1 cellular context compared by ENCODE assay signal in the genomic region with DNA sequence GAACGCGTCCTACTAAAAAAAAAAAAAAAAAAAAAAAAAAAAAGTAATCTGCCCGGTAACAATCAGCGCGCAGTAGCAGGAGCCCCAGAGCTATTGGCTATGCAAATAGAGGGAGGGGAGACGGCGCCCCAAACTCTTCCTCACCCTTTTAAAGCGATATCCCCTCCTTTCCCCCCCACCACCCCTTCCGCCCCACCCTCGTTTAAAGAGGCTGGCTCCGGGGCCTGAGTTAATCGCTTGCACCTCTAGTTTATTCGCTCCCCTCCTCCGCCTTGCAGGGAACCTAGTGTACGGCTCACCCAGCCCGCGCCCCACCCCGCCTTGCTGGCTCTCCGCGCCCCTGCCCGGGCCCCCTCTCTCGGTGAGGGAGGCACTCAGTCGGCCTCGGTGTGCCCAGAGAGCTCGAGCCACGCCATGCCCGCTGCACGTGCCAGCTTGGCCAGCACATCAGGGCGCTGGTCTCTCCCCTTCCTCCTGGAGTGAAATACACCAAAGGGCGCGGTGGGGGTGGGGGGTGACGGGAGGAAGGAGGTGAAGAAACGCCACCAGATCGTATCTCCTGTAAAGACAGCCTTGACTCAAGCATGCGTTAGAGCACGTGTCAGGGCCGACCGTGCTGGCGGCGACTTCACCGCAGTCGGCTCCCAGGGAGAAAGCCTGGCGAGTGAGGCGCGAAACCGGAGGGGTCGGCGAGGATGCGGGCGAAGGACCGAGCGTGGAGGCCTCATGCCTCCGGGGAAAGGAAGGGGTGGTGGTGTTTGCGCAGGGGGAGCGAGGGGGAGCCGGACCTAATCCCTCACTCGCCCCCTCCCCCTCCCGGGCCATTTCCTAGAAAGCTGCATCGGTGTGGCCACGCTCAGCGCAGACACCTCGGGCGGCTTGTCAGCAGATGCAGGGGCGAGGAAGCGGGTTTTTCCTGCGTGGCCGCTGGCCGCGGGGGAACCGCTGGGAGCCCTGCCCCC.
A peak's percentile ranks its signal among the peaks of the same experiment; 100 is the strongest.
TF ChIP-seq lines count a peak whose summit lies in the region.

No MANE protein-coding gene starts in this region.

TF ChIP-seq in K562, 482 proteins besides CTCF, POLR2A, EP300 and RAD21 (continued from another document and continues in another):
- TF ChIP-seq, protein P1, sequence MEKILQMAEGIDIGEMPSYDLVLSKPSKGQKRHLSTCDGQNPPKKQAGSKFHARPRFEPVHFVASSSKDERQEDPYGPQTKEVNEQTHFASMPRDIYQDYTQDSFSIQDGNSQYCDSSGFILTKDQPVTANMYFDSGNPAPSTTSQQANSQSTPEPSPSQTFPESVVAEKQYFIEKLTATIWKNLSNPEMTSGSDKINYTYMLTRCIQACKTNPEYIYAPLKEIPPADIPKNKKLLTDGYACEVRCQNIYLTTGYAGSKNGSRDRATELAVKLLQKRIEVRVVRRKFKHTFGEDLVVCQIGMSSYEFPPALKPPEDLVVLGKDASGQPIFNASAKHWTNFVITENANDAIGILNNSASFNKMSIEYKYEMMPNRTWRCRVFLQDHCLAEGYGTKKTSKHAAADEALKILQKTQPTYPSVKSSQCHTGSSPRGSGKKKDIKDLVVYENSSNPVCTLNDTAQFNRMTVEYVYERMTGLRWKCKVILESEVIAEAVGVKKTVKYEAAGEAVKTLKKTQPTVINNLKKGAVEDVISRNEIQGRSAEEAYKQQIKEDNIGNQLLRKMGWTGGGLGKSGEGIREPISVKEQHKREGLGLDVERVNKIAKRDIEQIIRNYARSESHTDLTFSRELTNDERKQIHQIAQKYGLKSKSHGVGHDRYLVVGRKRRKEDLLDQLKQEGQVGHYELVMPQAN (IDR thresholded peaks at IDR 0.05; ENCODE audit: borderline replicate concordance): peak; percentile 54; the same call in 1 of the 2 replicates
- no peak for TF ChIP-seq ATF1 (CRISPR knock-in tag; IDR thresholded peaks at IDR 0.05)
- peak; percentile 40 for TF ChIP-seq ATF1 (tag; IDR thresholded peaks at IDR 0.05)
- TF ChIP-seq ZNF696 (CRISPR knock-in tag; conservative IDR thresholded peaks at IDR 0.05): no peak
- TF ChIP-seq ATF7 (IDR thresholded peaks at IDR 0.05): peak; percentile 35; the same call in 1 of the 2 replicates
- TF ChIP-seq ZNF436 (CRISPR knock-in tag; IDR thresholded peaks at IDR 0.05): no peak
- TF ChIP-seq, protein P2, sequence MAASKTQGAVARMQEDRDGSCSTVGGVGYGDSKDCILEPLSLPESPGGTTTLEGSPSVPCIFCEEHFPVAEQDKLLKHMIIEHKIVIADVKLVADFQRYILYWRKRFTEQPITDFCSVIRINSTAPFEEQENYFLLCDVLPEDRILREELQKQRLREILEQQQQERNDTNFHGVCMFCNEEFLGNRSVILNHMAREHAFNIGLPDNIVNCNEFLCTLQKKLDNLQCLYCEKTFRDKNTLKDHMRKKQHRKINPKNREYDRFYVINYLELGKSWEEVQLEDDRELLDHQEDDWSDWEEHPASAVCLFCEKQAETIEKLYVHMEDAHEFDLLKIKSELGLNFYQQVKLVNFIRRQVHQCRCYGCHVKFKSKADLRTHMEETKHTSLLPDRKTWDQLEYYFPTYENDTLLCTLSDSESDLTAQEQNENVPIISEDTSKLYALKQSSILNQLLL (CRISPR knock-in tag; IDR thresholded peaks at IDR 0.05; ENCODE audit: borderline replicate concordance): no peak
- TF ChIP-seq, protein P3, sequence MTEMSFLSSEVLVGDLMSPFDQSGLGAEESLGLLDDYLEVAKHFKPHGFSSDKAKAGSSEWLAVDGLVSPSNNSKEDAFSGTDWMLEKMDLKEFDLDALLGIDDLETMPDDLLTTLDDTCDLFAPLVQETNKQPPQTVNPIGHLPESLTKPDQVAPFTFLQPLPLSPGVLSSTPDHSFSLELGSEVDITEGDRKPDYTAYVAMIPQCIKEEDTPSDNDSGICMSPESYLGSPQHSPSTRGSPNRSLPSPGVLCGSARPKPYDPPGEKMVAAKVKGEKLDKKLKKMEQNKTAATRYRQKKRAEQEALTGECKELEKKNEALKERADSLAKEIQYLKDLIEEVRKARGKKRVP (CRISPR knock-in tag; IDR thresholded peaks at IDR 0.05): no peak
- TF ChIP-seq ZNF23 (CRISPR knock-in tag; IDR thresholded peaks at IDR 0.05): no peak
- TF ChIP-seq, protein P4, sequence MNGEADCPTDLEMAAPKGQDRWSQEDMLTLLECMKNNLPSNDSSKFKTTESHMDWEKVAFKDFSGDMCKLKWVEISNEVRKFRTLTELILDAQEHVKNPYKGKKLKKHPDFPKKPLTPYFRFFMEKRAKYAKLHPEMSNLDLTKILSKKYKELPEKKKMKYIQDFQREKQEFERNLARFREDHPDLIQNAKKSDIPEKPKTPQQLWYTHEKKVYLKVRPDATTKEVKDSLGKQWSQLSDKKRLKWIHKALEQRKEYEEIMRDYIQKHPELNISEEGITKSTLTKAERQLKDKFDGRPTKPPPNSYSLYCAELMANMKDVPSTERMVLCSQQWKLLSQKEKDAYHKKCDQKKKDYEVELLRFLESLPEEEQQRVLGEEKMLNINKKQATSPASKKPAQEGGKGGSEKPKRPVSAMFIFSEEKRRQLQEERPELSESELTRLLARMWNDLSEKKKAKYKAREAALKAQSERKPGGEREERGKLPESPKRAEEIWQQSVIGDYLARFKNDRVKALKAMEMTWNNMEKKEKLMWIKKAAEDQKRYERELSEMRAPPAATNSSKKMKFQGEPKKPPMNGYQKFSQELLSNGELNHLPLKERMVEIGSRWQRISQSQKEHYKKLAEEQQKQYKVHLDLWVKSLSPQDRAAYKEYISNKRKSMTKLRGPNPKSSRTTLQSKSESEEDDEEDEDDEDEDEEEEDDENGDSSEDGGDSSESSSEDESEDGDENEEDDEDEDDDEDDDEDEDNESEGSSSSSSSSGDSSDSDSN (IDR thresholded peaks at IDR 0.05; ENCODE audit: borderline replicate concordance in 1 of 2, low read depth in 2 of 2, low read length in 2 of 2): no peak; a peak in 1 of 4 replicates
- no peak for TF ChIP-seq IRF2 (CRISPR knock-in tag; IDR thresholded peaks at IDR 0.05)
- no peak for TF ChIP-seq TEAD4 (IDR thresholded peaks at IDR 0.05; ENCODE audit: low read length)
- TF ChIP-seq TEAD4 (CRISPR knock-in tag; IDR thresholded peaks at IDR 0.05; ENCODE audit: borderline replicate concordance): no peak
- TF ChIP-seq, protein P5, sequence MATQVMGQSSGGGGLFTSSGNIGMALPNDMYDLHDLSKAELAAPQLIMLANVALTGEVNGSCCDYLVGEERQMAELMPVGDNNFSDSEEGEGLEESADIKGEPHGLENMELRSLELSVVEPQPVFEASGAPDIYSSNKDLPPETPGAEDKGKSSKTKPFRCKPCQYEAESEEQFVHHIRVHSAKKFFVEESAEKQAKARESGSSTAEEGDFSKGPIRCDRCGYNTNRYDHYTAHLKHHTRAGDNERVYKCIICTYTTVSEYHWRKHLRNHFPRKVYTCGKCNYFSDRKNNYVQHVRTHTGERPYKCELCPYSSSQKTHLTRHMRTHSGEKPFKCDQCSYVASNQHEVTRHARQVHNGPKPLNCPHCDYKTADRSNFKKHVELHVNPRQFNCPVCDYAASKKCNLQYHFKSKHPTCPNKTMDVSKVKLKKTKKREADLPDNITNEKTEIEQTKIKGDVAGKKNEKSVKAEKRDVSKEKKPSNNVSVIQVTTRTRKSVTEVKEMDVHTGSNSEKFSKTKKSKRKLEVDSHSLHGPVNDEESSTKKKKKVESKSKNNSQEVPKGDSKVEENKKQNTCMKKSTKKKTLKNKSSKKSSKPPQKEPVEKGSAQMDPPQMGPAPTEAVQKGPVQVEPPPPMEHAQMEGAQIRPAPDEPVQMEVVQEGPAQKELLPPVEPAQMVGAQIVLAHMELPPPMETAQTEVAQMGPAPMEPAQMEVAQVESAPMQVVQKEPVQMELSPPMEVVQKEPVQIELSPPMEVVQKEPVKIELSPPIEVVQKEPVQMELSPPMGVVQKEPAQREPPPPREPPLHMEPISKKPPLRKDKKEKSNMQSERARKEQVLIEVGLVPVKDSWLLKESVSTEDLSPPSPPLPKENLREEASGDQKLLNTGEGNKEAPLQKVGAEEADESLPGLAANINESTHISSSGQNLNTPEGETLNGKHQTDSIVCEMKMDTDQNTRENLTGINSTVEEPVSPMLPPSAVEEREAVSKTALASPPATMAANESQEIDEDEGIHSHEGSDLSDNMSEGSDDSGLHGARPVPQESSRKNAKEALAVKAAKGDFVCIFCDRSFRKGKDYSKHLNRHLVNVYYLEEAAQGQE (CRISPR knock-in tag; IDR thresholded peaks at IDR 0.05; ENCODE audit: low read depth): no peak
- TF ChIP-seq, protein P6, sequence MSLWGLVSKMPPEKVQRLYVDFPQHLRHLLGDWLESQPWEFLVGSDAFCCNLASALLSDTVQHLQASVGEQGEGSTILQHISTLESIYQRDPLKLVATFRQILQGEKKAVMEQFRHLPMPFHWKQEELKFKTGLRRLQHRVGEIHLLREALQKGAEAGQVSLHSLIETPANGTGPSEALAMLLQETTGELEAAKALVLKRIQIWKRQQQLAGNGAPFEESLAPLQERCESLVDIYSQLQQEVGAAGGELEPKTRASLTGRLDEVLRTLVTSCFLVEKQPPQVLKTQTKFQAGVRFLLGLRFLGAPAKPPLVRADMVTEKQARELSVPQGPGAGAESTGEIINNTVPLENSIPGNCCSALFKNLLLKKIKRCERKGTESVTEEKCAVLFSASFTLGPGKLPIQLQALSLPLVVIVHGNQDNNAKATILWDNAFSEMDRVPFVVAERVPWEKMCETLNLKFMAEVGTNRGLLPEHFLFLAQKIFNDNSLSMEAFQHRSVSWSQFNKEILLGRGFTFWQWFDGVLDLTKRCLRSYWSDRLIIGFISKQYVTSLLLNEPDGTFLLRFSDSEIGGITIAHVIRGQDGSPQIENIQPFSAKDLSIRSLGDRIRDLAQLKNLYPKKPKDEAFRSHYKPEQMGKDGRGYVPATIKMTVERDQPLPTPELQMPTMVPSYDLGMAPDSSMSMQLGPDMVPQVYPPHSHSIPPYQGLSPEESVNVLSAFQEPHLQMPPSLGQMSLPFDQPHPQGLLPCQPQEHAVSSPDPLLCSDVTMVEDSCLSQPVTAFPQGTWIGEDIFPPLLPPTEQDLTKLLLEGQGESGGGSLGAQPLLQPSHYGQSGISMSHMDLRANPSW (CRISPR knock-in tag; IDR thresholded peaks at IDR 0.05): no peak
- TF ChIP-seq NEUROD1 (IDR thresholded peaks at IDR 0.05; ENCODE audit: borderline replicate concordance, low read depth, low read length, partially characterized antibody): no peak
- no peak for TF ChIP-seq RBM39 (optimal IDR thresholded peaks at IDR 0.05; ENCODE audit: low read depth, low read length)
- TF ChIP-seq ZNF24 (IDR thresholded peaks at IDR 0.05): no peak
- TF ChIP-seq ZSCAN32 (CRISPR knock-in tag; IDR thresholded peaks at IDR 0.05): no peak
- TF ChIP-seq, protein P7, sequence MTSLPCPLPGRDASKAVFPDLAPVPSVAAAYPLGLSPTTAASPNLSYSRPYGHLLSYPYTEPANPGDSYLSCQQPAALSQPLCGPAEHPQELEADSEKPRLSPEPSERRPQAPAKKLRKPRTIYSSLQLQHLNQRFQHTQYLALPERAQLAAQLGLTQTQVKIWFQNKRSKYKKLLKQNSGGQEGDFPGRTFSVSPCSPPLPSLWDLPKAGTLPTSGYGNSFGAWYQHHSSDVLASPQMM (CRISPR knock-in tag; IDR thresholded peaks at IDR 0.05): no peak
- TF ChIP-seq, protein P8, sequence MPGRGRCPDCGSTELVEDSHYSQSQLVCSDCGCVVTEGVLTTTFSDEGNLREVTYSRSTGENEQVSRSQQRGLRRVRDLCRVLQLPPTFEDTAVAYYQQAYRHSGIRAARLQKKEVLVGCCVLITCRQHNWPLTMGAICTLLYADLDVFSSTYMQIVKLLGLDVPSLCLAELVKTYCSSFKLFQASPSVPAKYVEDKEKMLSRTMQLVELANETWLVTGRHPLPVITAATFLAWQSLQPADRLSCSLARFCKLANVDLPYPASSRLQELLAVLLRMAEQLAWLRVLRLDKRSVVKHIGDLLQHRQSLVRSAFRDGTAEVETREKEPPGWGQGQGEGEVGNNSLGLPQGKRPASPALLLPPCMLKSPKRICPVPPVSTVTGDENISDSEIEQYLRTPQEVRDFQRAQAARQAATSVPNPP (IDR thresholded peaks at IDR 0.05; ENCODE audit: borderline replicate concordance, insufficient read depth, insufficient read length): no peak
- TF ChIP-seq, protein P9, sequence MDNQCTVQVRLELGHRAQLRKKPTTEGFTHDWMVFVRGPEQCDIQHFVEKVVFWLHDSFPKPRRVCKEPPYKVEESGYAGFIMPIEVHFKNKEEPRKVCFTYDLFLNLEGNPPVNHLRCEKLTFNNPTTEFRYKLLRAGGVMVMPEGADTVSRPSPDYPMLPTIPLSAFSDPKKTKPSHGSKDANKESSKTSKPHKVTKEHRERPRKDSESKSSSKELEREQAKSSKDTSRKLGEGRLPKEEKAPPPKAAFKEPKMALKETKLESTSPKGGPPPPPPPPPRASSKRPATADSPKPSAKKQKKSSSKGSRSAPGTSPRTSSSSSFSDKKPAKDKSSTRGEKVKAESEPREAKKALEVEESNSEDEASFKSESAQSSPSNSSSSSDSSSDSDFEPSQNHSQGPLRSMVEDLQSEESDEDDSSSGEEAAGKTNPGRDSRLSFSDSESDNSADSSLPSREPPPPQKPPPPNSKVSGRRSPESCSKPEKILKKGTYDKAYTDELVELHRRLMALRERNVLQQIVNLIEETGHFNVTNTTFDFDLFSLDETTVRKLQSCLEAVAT (IDR thresholded peaks at IDR 0.05): 0 out of 4 replicates have a peak, but pooled peaks of 1 of the 2 experiments have one; percentile 26
- TF ChIP-seq DPF2 (IDR thresholded peaks at IDR 0.05): peak; percentile 60
- no peak for TF ChIP-seq FUS (optimal IDR thresholded peaks at IDR 0.05; ENCODE audit: low read depth, low read length)
- no peak for TF ChIP-seq ZNF707 (CRISPR knock-in tag; conservative IDR thresholded peaks at IDR 0.05)
- TF ChIP-seq, protein P10, sequence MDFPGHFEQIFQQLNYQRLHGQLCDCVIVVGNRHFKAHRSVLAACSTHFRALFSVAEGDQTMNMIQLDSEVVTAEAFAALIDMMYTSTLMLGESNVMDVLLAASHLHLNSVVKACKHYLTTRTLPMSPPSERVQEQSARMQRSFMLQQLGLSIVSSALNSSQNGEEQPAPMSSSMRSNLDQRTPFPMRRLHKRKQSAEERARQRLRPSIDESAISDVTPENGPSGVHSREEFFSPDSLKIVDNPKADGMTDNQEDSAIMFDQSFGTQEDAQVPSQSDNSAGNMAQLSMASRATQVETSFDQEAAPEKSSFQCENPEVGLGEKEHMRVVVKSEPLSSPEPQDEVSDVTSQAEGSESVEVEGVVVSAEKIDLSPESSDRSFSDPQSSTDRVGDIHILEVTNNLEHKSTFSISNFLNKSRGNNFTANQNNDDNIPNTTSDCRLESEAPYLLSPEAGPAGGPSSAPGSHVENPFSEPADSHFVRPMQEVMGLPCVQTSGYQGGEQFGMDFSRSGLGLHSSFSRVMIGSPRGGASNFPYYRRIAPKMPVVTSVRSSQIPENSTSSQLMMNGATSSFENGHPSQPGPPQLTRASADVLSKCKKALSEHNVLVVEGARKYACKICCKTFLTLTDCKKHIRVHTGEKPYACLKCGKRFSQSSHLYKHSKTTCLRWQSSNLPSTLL (IDR thresholded peaks at IDR 0.05): no peak
- no peak for TF ChIP-seq ZFP30 (CRISPR knock-in tag; IDR thresholded peaks at IDR 0.05; ENCODE audit: borderline replicate concordance)
- no peak for TF ChIP-seq ARID2 (IDR thresholded peaks at IDR 0.05)
- TF ChIP-seq, protein P11, sequence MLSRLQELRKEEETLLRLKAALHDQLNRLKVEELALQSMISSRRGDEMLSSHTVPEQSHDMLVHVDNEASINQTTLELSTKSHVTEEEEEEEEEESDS (CRISPR knock-in tag; IDR thresholded peaks at IDR 0.05): no peak
